8 cellular contexts compared by ENCODE assay signal in the genomic region with DNA sequence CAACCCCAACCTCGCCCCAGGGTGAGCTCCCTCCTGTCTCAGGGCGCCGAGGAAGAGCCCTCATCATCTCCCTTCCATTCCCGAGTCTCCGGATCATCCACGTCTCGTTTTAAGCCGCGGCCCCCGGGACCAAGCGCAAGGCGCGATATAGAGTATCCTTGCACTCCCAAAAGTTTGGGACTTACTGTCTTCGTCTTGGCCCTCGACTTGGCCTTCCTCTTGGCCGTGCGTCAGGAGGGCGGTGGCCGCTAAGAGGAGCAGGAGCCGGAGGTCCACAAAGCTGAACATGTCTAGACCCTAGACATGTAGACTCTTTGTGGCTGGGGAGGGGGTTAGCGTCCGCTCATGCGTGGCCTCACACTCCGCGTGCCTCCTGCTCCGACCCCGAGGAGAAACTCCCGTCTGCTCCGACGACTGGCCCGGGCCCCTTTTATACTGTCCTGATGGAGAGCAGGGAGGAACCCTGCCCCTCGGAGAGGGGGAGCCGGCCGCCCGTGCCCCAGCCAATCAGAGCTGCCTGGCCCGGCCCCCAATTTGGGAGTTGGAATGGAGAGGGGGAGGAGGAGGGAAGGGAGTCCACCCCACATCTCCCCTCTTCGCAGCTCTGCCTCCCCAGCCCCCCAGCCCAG. TPM values are rescaled to one million over a fixed set of nuclear protein-coding genes. Genes with fewer than 3 reads are reported as not detected.
DNase-seq lines count a peak whose midpoint lies in the region; ATAC-seq and TF ChIP-seq lines count a peak whose summit lies in the region.

A gene (minus strand): TSS at position 406 of the 629 bp plus-strand sequence. CDS start 118 bp downstream, at position 288.

- H3K36me3 Mint-ChIP-seq in activated CD8-positive, alpha-beta T cell treated with anti-CD3 and anti-CD28 coated beads for 36 hours (ENCODE audit: low read depth), result no peaks in the 10 kb centered on the region

- no peak within 1 kb of the TSS for H3K27ac Mint-ChIP-seq in activated CD8-positive, alpha-beta T cell treated with anti-CD3 and anti-CD28 coated beads for 36 hours

- peak; percentile 73 for DNase-seq in GOT3 (lab: John Stamatoyannopoulos, UW)
- no peak for DNase-seq in activated CD8-positive, alpha-beta T cell treated with anti-CD3 and anti-CD28 coated beads for 36 hours
- DNase-seq in Right ventricle myocardium superior, result peak; percentile 86
- DNase-seq in posterior vena cava (ENCODE audit: low spot score), result peak; percentile 95
- no peak for DNase-seq in stimulated activated CD8-positive, alpha-beta memory T cell treated with anti-CD3 and anti-CD28 coated beads, Interleukin-4, amount 100 ng/mL, for 48 hours
- DNase-seq in SHP77 (lab: John Stamatoyannopoulos, UW), result no peak

- POLR2A ChIA-PET in activated CD8-positive, alpha-beta T cell treated with anti-CD3 and anti-CD28 coated beads for 36 hours (lab: Charles Lee), result interaction anchor here (0.7 to 2.2 kb wide), 3 partner anchors 11 to 69 kb away, joined by 3 to 9 read pairs (median 4); no protein-coding TSS in a partner anchor

- no peak for TF ChIP-seq CTCF in activated CD8-positive, alpha-beta T cell treated with anti-CD3 and anti-CD28 coated beads for 36 hours (IDR thresholded peaks at IDR 0.05)

- peaks cover 20% of the 10 kb centered on the region for H3K4me1 Mint-ChIP-seq in activated CD8-positive, alpha-beta T cell treated with anti-CD3 and anti-CD28 coated beads for 36 hours (ENCODE audit: low read depth)

- CTCF ChIA-PET in activated CD8-positive, alpha-beta T cell treated with anti-CD3 and anti-CD28 coated beads for 36 hours (lab: Charles Lee), result interaction anchor here (0.6 to 6.8 kb wide), 31 partner anchors 8 to 277 kb away, joined by 3 to 209 read pairs (median 8); a partner anchor contains a TSS

- no peak for ATAC-seq in activated CD8-positive, alpha-beta T cell treated with anti-CD3 and anti-CD28 coated beads for 36 hours
- ATAC-seq in Right ventricle myocardium superior (ENCODE audit: poor library complexity) (peak; percentile 50), GM21381 (IDR thresholded peaks at IDR 0.05; ENCODE audit: unreplicated experiment) (no peak), HG03565 (IDR thresholded peaks at IDR 0.05; ENCODE audit: unreplicated experiment) (no peak)

- intact Hi-C loops in activated CD8-positive, alpha-beta T cell treated with anti-CD3 and anti-CD28 coated beads for 36 hours (cut with micrococcal nuclease), result loop anchor here (2.0 kb wide), 1 partner anchor 95 kb away; no protein-coding TSS in a partner anchor
- intact Hi-C loops in Right ventricle myocardium superior (cut with DNase I), result loop anchor here (2.0 kb wide), 1 partner anchor 95 kb away; no protein-coding TSS in a partner anchor
- intact Hi-C loops in posterior vena cava (cut with DNase I), result loop anchor here in 1 of 2 donors (2.0 kb wide), 1 partner anchor 71 kb away; no protein-coding TSS in a partner anchor

- peak within 1 kb of the TSS; percentile 67 for H3K4me3 Mint-ChIP-seq in activated CD8-positive, alpha-beta T cell treated with anti-CD3 and anti-CD28 coated beads for 36 hours

- H3K9me3 Mint-ChIP-seq in activated CD8-positive, alpha-beta T cell treated with anti-CD3 and anti-CD28 coated beads for 36 hours, result no peaks in the 10 kb centered on the region

- H3K27me3 Mint-ChIP-seq in activated CD8-positive, alpha-beta T cell treated with anti-CD3 and anti-CD28 coated beads for 36 hours, result peaks cover 48% of the 10 kb centered on the region

RNA-seq across cellular contexts. Expression of the gene that starts here (rescaled TPM):
- total RNA-seq in activated CD8-positive, alpha-beta T cell treated with anti-CD3 and anti-CD28 coated beads for 36 hours, result 1 to 10 TPM in 1 of 2 experiments, under 1 TPM in 1; 0.92 to 1.0 TPM
- total RNA-seq in Right ventricle myocardium superior (28.1 TPM), posterior vena cava (1,000 to 10,000 TPM in 1 of 2 donors, 100 to 1,000 TPM in 1; 456 to 1,821 TPM)

Comparison
In these comparisons a context has a peak if more than half of its experiments do, and no peak if none do; other contexts are left out.
1. RNA of the gene that starts here (total RNA-seq): 456 to 1,821 TPM in posterior vena cava; 28.1 TPM in Right ventricle myocardium superior (single experiment) and 0.92 to 1.0 TPM in activated CD8-positive, alpha-beta T cell treated with anti-CD3 and anti-CD28 coated beads for 36 hours; every median in the first group is over 10 times any median in the second.
2. DNase-seq: peak in GOT3 (single experiment), Right ventricle myocardium superior (single experiment) and posterior vena cava (single experiment); none in activated CD8-positive, alpha-beta T cell treated with anti-CD3 and anti-CD28 coated beads for 36 hours (single experiment), stimulated activated CD8-positive, alpha-beta memory T cell treated with anti-CD3 and anti-CD28 coated beads, Interleukin-4, amount 100 ng/mL, for 48 hours (single experiment) and SHP77 (0 of 2).